In genomic region chr10:6781133-6781770, GRCh38 we compare ENCODE assay signal across 14 cellular contexts.
DNase-seq lines count a peak whose midpoint lies in the region; ATAC-seq and TF ChIP-seq lines count a peak whose summit lies in the region.
"Had no signal": no experiment of that assay in that cellular context is flagged by ENCODE, and none has a peak within 500 bp of the region (broad histone marks: within the 10 kb centered on the region; RNA-seq: fewer than 3 reads in every experiment).

No MANE protein-coding gene starts in this region.

- H4K20me1 ChIP-seq in osteoblast (ENCODE audit: insufficient read depth, low read length) = no peaks in the 10 kb centered on the region

- H3K27ac Mint-ChIP-seq in naive thymus-derived CD8-positive, alpha-beta T cell = no peak overlapping the region
- no peak overlapping the region for H3K27ac Mint-ChIP-seq in activated CD8-positive, alpha-beta memory T cell treated with anti-CD3 and anti-CD28 coated beads, Interleukin-2, amount 10 ng/mL, durations not matched to agents 7 days and 5 days
- H3K27ac Mint-ChIP-seq: activated naive CD4-positive, alpha-beta T cell treated with anti-CD3 and anti-CD28 coated beads, Interleukin-2, amount 50 U/mL, for 72 hours had no signal

- H3K4me3 ChIP-seq in osteoblast (ENCODE audit: insufficient read depth, low read length) = no peak overlapping the region

- H3K4me3 Mint-ChIP-seq in naive thymus-derived CD8-positive, alpha-beta T cell = peak overlapping the region in 1 of 10 donors; percentile 20
- no peak overlapping the region for H3K4me3 Mint-ChIP-seq in activated CD8-positive, alpha-beta memory T cell treated with anti-CD3 and anti-CD28 coated beads, Interleukin-2, amount 10 ng/mL, durations not matched to agents 7 days and 5 days
- H3K4me3 Mint-ChIP-seq: HFFc6 had no signal

- H3K4me2 ChIP-seq in osteoblast (ENCODE audit: insufficient read depth, low read length) = peak overlapping the region; percentile 2

- no peak for DNase-seq in osteoblast (ENCODE audit: insufficient read length, low spot score, missing footprints)
- no peak for DNase-seq in NCI-H2107 (lab: John Stamatoyannopoulos, UW)
- no peak for DNase-seq in naive thymus-derived CD8-positive, alpha-beta T cell
- DNase-seq in activated CD8-positive, alpha-beta memory T cell treated with anti-CD3 and anti-CD28 coated beads, Interleukin-2, amount 10 ng/mL, durations not matched to agents 7 days and 5 days = no peak
- no peak for DNase-seq in omental fat pad (ENCODE audit: low spot score)
- DNase-seq: caudate nucleus; GDM1; HFFc6; stimulated activated CD4-positive, alpha-beta T cell treated with anti-CD3 and anti-CD28 coated beads, Interleukin-12 subunit alpha, Interleukin-12 subunit beta, amount 100 ng/mL, for 4 hours; WERI-Rb-1 had no signal

- POLR2A ChIA-PET in naive thymus-derived CD8-positive, alpha-beta T cell (lab: Charles Lee) = no interaction called here

- H3K4me1 ChIP-seq in osteoblast (ENCODE audit: insufficient read depth, low read length) = peaks cover 8% of the 10 kb centered on the region

- TF ChIP-seq CTCF in osteoblast (IDR thresholded peaks at IDR 0.05; ENCODE audit: extremely low read depth, low read depth, low read length) = no peak
- TF ChIP-seq CTCF in omental fat pad (IDR thresholded peaks at IDR 0.05) = no peak

- no peaks in the 10 kb centered on the region for H3K9me3 ChIP-seq in osteoblast (ENCODE audit: low read depth, low read length)

- ATAC-seq in GM18909 (IDR thresholded peaks at IDR 0.05; ENCODE audit: poor library complexity, unreplicated experiment) (peak; percentile 55), GM21717 (IDR thresholded peaks at IDR 0.05; ENCODE audit: unreplicated experiment) (peak; percentile 61), HG03432 (IDR thresholded peaks at IDR 0.05; ENCODE audit: unreplicated experiment) (peak; percentile 75), omental fat pad (ENCODE audit: low FRiP score) (no peak)
- ATAC-seq in naive thymus-derived CD8-positive, alpha-beta T cell = no peak
- ATAC-seq in activated CD8-positive, alpha-beta memory T cell treated with anti-CD3 and anti-CD28 coated beads, Interleukin-2, amount 10 ng/mL, durations not matched to agents 7 days and 5 days = no peak
- ATAC-seq: activated naive CD4-positive, alpha-beta T cell treated with anti-CD3 and anti-CD28 coated beads, Interleukin-2, amount 50 U/mL, for 72 hours had no signal

- no peaks in the 10 kb centered on the region for H3K36me3 Mint-ChIP-seq in naive thymus-derived CD8-positive, alpha-beta T cell
- no peaks in the 10 kb centered on the region for H3K36me3 Mint-ChIP-seq in activated CD8-positive, alpha-beta memory T cell treated with anti-CD3 and anti-CD28 coated beads, Interleukin-2, amount 10 ng/mL, durations not matched to agents 7 days and 5 days
- H3K36me3 Mint-ChIP-seq: activated naive CD4-positive, alpha-beta T cell treated with anti-CD3 and anti-CD28 coated beads, Interleukin-2, amount 50 U/mL, for 72 hours had no signal

- H2AFZ ChIP-seq in osteoblast (ENCODE audit: low read length) = no peak overlapping the region

- H3K36me3 ChIP-seq in osteoblast (ENCODE audit: insufficient read depth, low read length) = no peaks in the 10 kb centered on the region
- H3K36me3 ChIP-seq: WERI-Rb-1 had no signal

- H3K27me3 ChIP-seq in osteoblast (ENCODE audit: insufficient read depth, low read length) = no peaks in the 10 kb centered on the region

- H3K9me3 Mint-ChIP-seq in naive thymus-derived CD8-positive, alpha-beta T cell = peaks cover 0 to 3% (median 0%) of the 10 kb centered on the region in 9 donors
- no peaks in the 10 kb centered on the region for H3K9me3 Mint-ChIP-seq in activated CD8-positive, alpha-beta memory T cell treated with anti-CD3 and anti-CD28 coated beads, Interleukin-2, amount 10 ng/mL, durations not matched to agents 7 days and 5 days (ENCODE audit: low read depth)
- H3K9me3 Mint-ChIP-seq: activated naive CD4-positive, alpha-beta T cell treated with anti-CD3 and anti-CD28 coated beads, Interleukin-2, amount 50 U/mL, for 72 hours; HFFc6 had no signal

- CTCF ChIA-PET in activated CD8-positive, alpha-beta memory T cell treated with anti-CD3 and anti-CD28 coated beads, Interleukin-2, amount 10 ng/mL, durations not matched to agents 7 days and 5 days (lab: Charles Lee) = no interaction called here

- H3K4me1 Mint-ChIP-seq in naive thymus-derived CD8-positive, alpha-beta T cell = peaks cover 0 to 13% (median 0%) of the 10 kb centered on the region in 4 donors
- no peaks in the 10 kb centered on the region for H3K4me1 Mint-ChIP-seq in activated CD8-positive, alpha-beta memory T cell treated with anti-CD3 and anti-CD28 coated beads, Interleukin-2, amount 10 ng/mL, durations not matched to agents 7 days and 5 days

- H3K27me3 Mint-ChIP-seq in naive thymus-derived CD8-positive, alpha-beta T cell = peaks cover 15 to 60% (median 32%) of the 10 kb centered on the region in 5 donors
- peaks cover 47% of the 10 kb centered on the region for H3K27me3 Mint-ChIP-seq in activated CD8-positive, alpha-beta memory T cell treated with anti-CD3 and anti-CD28 coated beads, Interleukin-2, amount 10 ng/mL, durations not matched to agents 7 days and 5 days

- H3K27ac ChIP-seq in osteoblast (ENCODE audit: low read depth, low read length) = no peak overlapping the region
- H3K27ac ChIP-seq: WERI-Rb-1 had no signal

- H3K79me2 ChIP-seq in osteoblast (ENCODE audit: insufficient read depth, low read length) = no peaks in the 10 kb centered on the region

Comparison
In these comparisons a context has a peak if more than half of its experiments do, and no peak if none do; other contexts are left out.
1. ATAC-seq: peak in GM18909 (single experiment), GM21717 (single experiment) and HG03432 (single experiment); none in naive thymus-derived CD8-positive, alpha-beta T cell (0 of 2), activated CD8-positive, alpha-beta memory T cell treated with anti-CD3 and anti-CD28 coated beads, Interleukin-2, amount 10 ng/mL, durations not matched to agents 7 days and 5 days (single experiment) and omental fat pad (single experiment).